35 cellular contexts compared by ENCODE assay signal in the genomic region with DNA sequence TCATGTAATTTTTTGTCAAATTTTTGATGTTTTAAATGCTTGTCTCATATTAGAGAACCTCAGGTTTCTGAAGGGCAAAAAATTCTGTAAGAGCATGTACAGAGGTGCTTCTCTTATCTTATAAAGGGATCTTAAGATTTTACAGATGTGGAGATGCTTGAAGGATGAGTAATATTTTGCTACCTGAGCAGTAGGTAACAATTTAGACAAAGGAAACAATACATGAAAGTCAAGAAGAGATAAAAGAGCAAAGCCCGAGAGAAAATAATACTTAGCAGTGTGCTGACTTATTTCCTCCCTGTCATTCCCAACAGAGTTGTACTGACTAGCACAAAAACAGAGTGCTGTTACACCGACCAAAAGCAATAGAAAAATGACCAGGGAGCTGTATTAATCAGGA.
A peak's percentile ranks its signal among the peaks of the same experiment; 100 is the strongest.
DNase-seq lines count a peak whose midpoint lies in the region; ATAC-seq, FAIRE-seq and TF ChIP-seq lines count a peak whose summit lies in the region.
"Had no signal": no experiment of that assay in that cellular context is flagged by ENCODE, and none has a peak within 500 bp of the region (broad histone marks: within the 10 kb centered on the region; RNA-seq: fewer than 3 reads in every experiment).

No MANE protein-coding gene starts in this region.

- intact Hi-C loops in left cardiac atrium (cut with DNase I) = no loop called here
- intact Hi-C loops in colonic mucosa (cut with DNase I) = no loop called here

- H3K9ac ChIP-seq in colonic mucosa (ENCODE audit: low read depth in 2 of 2, low read length in 2 of 2) = no peak overlapping the region
- H3K9ac ChIP-seq: BLaER1; BLaER1 treated with 17β-estradiol and CSF1 and Interleukin-3, amounts not matched to agents 10 nM and 100 nM had no signal

- no peak for TF ChIP-seq CTCF in cardiac muscle cell (IDR thresholded peaks at IDR 0.05; ENCODE audit: low read depth, low read length)
- TF ChIP-seq CTCF in RWPE2 (IDR thresholded peaks at IDR 0.05; ENCODE audit: poor library complexity, severe bottlenecking) = no peak
- TF ChIP-seq CTCF in bronchial epithelial cell (IDR thresholded peaks at IDR 0.05; ENCODE audit: insufficient read depth, low read length, severe bottlenecking) = no peak
- no peak for TF ChIP-seq CTCF in foreskin keratinocyte (conservative IDR thresholded peaks at IDR 0.05)
- no peak for TF ChIP-seq CTCF in colonic mucosa (IDR thresholded peaks at IDR 0.05)

- ATAC-seq in left cardiac atrium (no peak), RWPE2 (ENCODE audit: low read depth) (peak; percentile 33; the same call in 1 of the 3 replicates), foreskin keratinocyte (peak; percentile 53), HG03108 (IDR thresholded peaks at IDR 0.05; ENCODE audit: unreplicated experiment) (no peak)
- ATAC-seq: A549; CD8-positive, alpha-beta T cell had no signal

- H3K27me3 ChIP-seq in cardiac muscle cell = no peaks in the 10 kb centered on the region
- H3K27me3 ChIP-seq in RWPE2 (ENCODE audit: insufficient read depth, poor library complexity, severe bottlenecking) = no peaks in the 10 kb centered on the region
- no peaks in the 10 kb centered on the region for H3K27me3 ChIP-seq in bronchial epithelial cell (ENCODE audit: control insufficient read depth, insufficient read depth, low read length)
- no peaks in the 10 kb centered on the region for H3K27me3 ChIP-seq in foreskin keratinocyte
- no peaks in the 10 kb centered on the region for H3K27me3 ChIP-seq in colonic mucosa
- H3K27me3 ChIP-seq: BE2C; BLaER1; BLaER1 treated with 17β-estradiol and CSF1 and Interleukin-3, amounts not matched to agents 10 nM and 100 nM had no signal

- DNase-seq in cardiac muscle cell (ENCODE audit: low read depth in 1 of 2, low spot score in 1 of 2) = no peak
- DNase-seq in left cardiac atrium = no peak
- no peak for DNase-seq in RWPE2 (ENCODE audit: low spot score)
- DNase-seq in bronchial epithelial cell (ENCODE audit: low read depth) = peak; percentile 26
- peak in 1 of 2 donors; percentile 53 for DNase-seq in foreskin keratinocyte
- no peak for DNase-seq in colonic mucosa
- no peak for DNase-seq in NCI-H2107 treated with DMSO at 0.1 percent for 48 hours (lab: John Stamatoyannopoulos, UW; ENCODE audit: unreplicated experiment)
- DNase-seq: 8988T; ACHN; AML-193; BE2C; C1 segment of cervical spinal cord; Caco-2; Calu3; CD4-positive, alpha-beta memory T cell; CD4-positive, alpha-beta T cell; CD4-positive, CD25-positive, alpha-beta regulatory T cell; CD8-positive, alpha-beta memory T cell; CD8-positive, alpha-beta T cell; COR-L47; DMS 273 treated with DMSO at 0.1 percent for 48 hours; DMS153; DMS53; DMS79; DMS79 treated with DMSO at 0.1 percent for 48 hours; DND-41; EL had no signal

- H3K36me3 ChIP-seq in cardiac muscle cell = no peaks in the 10 kb centered on the region
- H3K36me3 ChIP-seq in RWPE2 (ENCODE audit: low read depth) = no peaks in the 10 kb centered on the region
- no peaks in the 10 kb centered on the region for H3K36me3 ChIP-seq in bronchial epithelial cell (ENCODE audit: control insufficient read depth, insufficient read depth, low read length)
- no peaks in the 10 kb centered on the region for H3K36me3 ChIP-seq in colonic mucosa
- H3K36me3 ChIP-seq: BE2C; BLaER1; BLaER1 treated with 17β-estradiol and CSF1 and Interleukin-3, amounts not matched to agents 10 nM and 100 nM had no signal

- H3K4me3 ChIP-seq in cardiac muscle cell = no peak overlapping the region
- H3K4me3 ChIP-seq in RWPE2 (ENCODE audit: severe bottlenecking) = no peak overlapping the region
- no peak overlapping the region for H3K4me3 ChIP-seq in bronchial epithelial cell (ENCODE audit: low read depth, low read length)
- H3K4me3 ChIP-seq in colonic mucosa = no peak overlapping the region
- H3K4me3 ChIP-seq: A549; BLaER1; BLaER1 treated with 17β-estradiol and CSF1 and Interleukin-3, amounts not matched to agents 10 nM and 100 nM had no signal

- H3K27ac ChIP-seq in cardiac muscle cell (peak overlapping the region; percentile 73), RWPE2 (ENCODE audit: poor library complexity, severe bottlenecking) (no peak overlapping the region), foreskin keratinocyte (no peak overlapping the region), colonic mucosa (no peak overlapping the region)
- H3K27ac ChIP-seq: 22Rv1; A549; BLaER1; BLaER1 treated with 17β-estradiol and CSF1 and Interleukin-3, amounts not matched to agents 10 nM and 100 nM; C4-2B had no signal

- H3K9me3 ChIP-seq in cardiac muscle cell (ENCODE audit: low read depth) (no peaks in the 10 kb centered on the region), RWPE2 (ENCODE audit: severe bottlenecking) (no peaks in the 10 kb centered on the region), colonic mucosa (no peaks in the 10 kb centered on the region)
- H3K9me3 ChIP-seq: A549, BE2C, BLaER1, Caco-2 had no signal

- peaks cover 24% of the 10 kb centered on the region for H3K4me1 ChIP-seq in cardiac muscle cell (ENCODE audit: low read depth)
- no peaks in the 10 kb centered on the region for H3K4me1 ChIP-seq in RWPE2 (ENCODE audit: insufficient read depth, poor library complexity, severe bottlenecking)
- no peaks in the 10 kb centered on the region for H3K4me1 ChIP-seq in foreskin keratinocyte
- H3K4me1 ChIP-seq in colonic mucosa = no peaks in the 10 kb centered on the region
- H3K4me1 ChIP-seq: A549 had no signal

- no peak for FAIRE-seq in bronchial epithelial cell (lab: Jason Lieb, UNC)
- FAIRE-seq: A204.1, A549, D721Med had no signal

Comparison
In these comparisons a context has a peak if more than half of its experiments do, and no peak if none do; other contexts are left out.
1. ATAC-seq: peak in RWPE2 (single experiment) and foreskin keratinocyte (single experiment); none in left cardiac atrium (0 of 2) and HG03108 (single experiment).